ENCODE assay signal across 2 cellular contexts in genomic region chr13:89375839-89376238, GRCh38.
TF ChIP-seq lines count a peak whose summit lies in the region.

No MANE protein-coding gene starts in this region.

TF ChIP-seq in GM23338, 12 proteins besides CTCF, POLR2A, EP300 and RAD21:
- TF ChIP-seq ETS1 (IDR thresholded peaks at IDR 0.05), result no peak
- no peak for TF ChIP-seq NANOG (IDR thresholded peaks at IDR 0.05; ENCODE audit: borderline replicate concordance)
- no peak for TF ChIP-seq EZH2 (IDR thresholded peaks at IDR 0.05; ENCODE audit: low read depth, unreplicated experiment)
- no peak for TF ChIP-seq STAT1 (IDR thresholded peaks at IDR 0.05; ENCODE audit: unreplicated experiment)
- TF ChIP-seq JUNB (IDR thresholded peaks at IDR 0.05; ENCODE audit: unreplicated experiment), result no peak
- no peak for TF ChIP-seq CREB1 (CRISPR knock-in tag; IDR thresholded peaks at IDR 0.05; ENCODE audit: low read depth)
- no peak for TF ChIP-seq REST (IDR thresholded peaks at IDR 0.05; ENCODE audit: unreplicated experiment)
- TF ChIP-seq ZNF331 (CRISPR knock-in tag; IDR thresholded peaks at IDR 0.05; ENCODE audit: low read depth), result no peak
- TF ChIP-seq EZH2phosphoT487 (IDR thresholded peaks at IDR 0.05; ENCODE audit: unreplicated experiment), result no peak
- no peak for TF ChIP-seq ZNF462 (CRISPR knock-in tag; IDR thresholded peaks at IDR 0.05)
- no peak for TF ChIP-seq POLR2AphosphoS5 (IDR thresholded peaks at IDR 0.05; ENCODE audit: low read depth)
- TF ChIP-seq ZNF114 (CRISPR knock-in tag; IDR thresholded peaks at IDR 0.05), result no peak

TF ChIP-seq in endothelial cell of umbilical vein, 7 proteins besides CTCF, POLR2A, EP300 and RAD21:
- TF ChIP-seq FOS (IDR thresholded peaks at IDR 0.05; ENCODE audit: borderline replicate concordance, insufficient read depth, low read length), result peak; percentile 32
- TF ChIP-seq JUN (IDR thresholded peaks at IDR 0.05; ENCODE audit: borderline replicate concordance, insufficient read depth, insufficient read length, low read depth), result no peak
